ENCODE assay signal across 29 cellular contexts in genomic region chr2:241350530-241350877, GRCh38. TPM values are rescaled to one million over a fixed set of nuclear protein-coding genes. Genes with fewer than 3 reads are reported as not detected.
DNase-seq lines count a peak whose midpoint lies in the region; ATAC-seq and TF ChIP-seq lines count a peak whose summit lies in the region.
"Had no signal": no experiment of that assay in that cellular context is flagged by ENCODE, and none has a peak within 500 bp of the region (broad histone marks: within the 10 kb centered on the region; RNA-seq: fewer than 3 reads in every experiment).

No MANE protein-coding gene starts in this region.

- H3K27ac Mint-ChIP-seq in Calu3 (ENCODE audit: unreplicated experiment), result peak overlapping the region; percentile 89
- peak overlapping the region in 3 of 5 experiments; percentile 17 to 73 (median 71) for H3K27ac Mint-ChIP-seq in brain
- H3K27ac Mint-ChIP-seq: T-helper 17 cell had no signal

- H3K27ac ChIP-seq in 22Rv1, result peak overlapping the region; percentile 74; the same call in 1 of the 2 replicates
- peak overlapping the region; percentile 25 for H3K27ac ChIP-seq in muscle layer of duodenum (ENCODE audit: low read length)
- H3K27ac ChIP-seq: breast epithelium, parathyroid adenoma, PC-9, right atrium auricular region had no signal

- H3K27me3 Mint-ChIP-seq in Calu3 (ENCODE audit: unreplicated experiment) (no peaks in the 10 kb centered on the region), brain (no peaks in the 10 kb centered on the region)
- H3K27me3 Mint-ChIP-seq: stimulated activated naive CD8-positive, alpha-beta T cell treated with anti-CD3 and anti-CD28 coated beads, Interleukin-15, amount 100 ng/mL, for 72 hours; T-helper 17 cell had no signal

- DNase-seq in Calu3, result no peak
- no peak for DNase-seq in medulla oblongata (ENCODE audit: extremely low spot score)
- no peak for DNase-seq in ureter (ENCODE audit: low spot score)
- no peak for DNase-seq in COLO668 (lab: John Stamatoyannopoulos, UW; ENCODE audit: unreplicated experiment)
- DNase-seq: activated CD4-positive, alpha-beta T cell treated with anti-CD3 and anti-CD28 coated beads for 1 hour; activated naive CD4-positive, alpha-beta T cell treated with Interleukin-2 at 50 U/mL for 16 hours; activated T-cell treated with anti-CD3 and anti-CD28 coated beads, Interleukin-2, amount 50 U/mL, for 48 hours; amniotic stem cell; COR-L47; DMS79; Karpas-422; NCI-H1417; NCI-H2081; NCI-H526 treated with DMSO at 0.1 percent for 48 hours; NK-92 treated with Interleukin-12 subunit alpha and Interleukin-12 subunit beta, amount 100 ng/mL, for 24 hours; PC-9; Right ventricle myocardium superior; stimulated activated CD4-positive, alpha-beta T cell treated with anti-CD3 and anti-CD28 coated beads, Interleukin-2, amount 100 ng/mL, for 24 hours; stimulated activated naive CD8-positive, alpha-beta T cell treated with anti-CD3 and anti-CD28 coated beads, Interleukin-15, amount 100 ng/mL, for 72 hours; T-helper 17 cell had no signal

- H3K36me3 Mint-ChIP-seq in Calu3 (ENCODE audit: insufficient read depth, unreplicated experiment) (peaks cover 77% of the 10 kb centered on the region), brain (peaks cover 75% of the 10 kb centered on the region)

- TF ChIP-seq CTCF in 22Rv1 (IDR thresholded peaks at IDR 0.05) (no peak), Calu3 (IDR thresholded peaks at IDR 0.05; ENCODE audit: unreplicated experiment) (no peak), brain (conservative IDR thresholded peaks at IDR 0.05) (no peak)

- CTCF ChIA-PET in Calu3 (lab: Charles Lee), result interaction anchor here (1.1 kb wide), 1 partner anchor 42 kb away, joined by 4 read pairs; no protein-coding TSS in a partner anchor

- no peaks in the 10 kb centered on the region for H3K27me3 ChIP-seq in muscle layer of duodenum (ENCODE audit: low read depth, low read length)
- H3K27me3 ChIP-seq: breast epithelium, right atrium auricular region had no signal

- H3K9me3 Mint-ChIP-seq in Calu3 (ENCODE audit: low read depth, unreplicated experiment) (no peaks in the 10 kb centered on the region), brain (no peaks in the 10 kb centered on the region)
- H3K9me3 Mint-ChIP-seq: neural crest cell; stimulated activated naive CD8-positive, alpha-beta T cell treated with anti-CD3 and anti-CD28 coated beads, Interleukin-15, amount 100 ng/mL, for 72 hours had no signal

- no peaks in the 10 kb centered on the region for H3K9me3 ChIP-seq in muscle layer of duodenum (ENCODE audit: control insufficient read depth in 1 of 2, low read length in 2 of 2)
- H3K9me3 ChIP-seq: breast epithelium, HAP-1, right atrium auricular region had no signal

- H3K4me3 Mint-ChIP-seq in Calu3 (ENCODE audit: low read depth, unreplicated experiment), result peak overlapping the region; percentile 64
- H3K4me3 Mint-ChIP-seq in brain, result peak overlapping the region in 1 of 5 experiments; percentile 46
- H3K4me3 Mint-ChIP-seq: neural crest cell; stimulated activated naive CD8-positive, alpha-beta T cell treated with anti-CD3 and anti-CD28 coated beads, Interleukin-15, amount 100 ng/mL, for 72 hours; T-helper 17 cell had no signal

- H3K4me1 Mint-ChIP-seq in Calu3 (ENCODE audit: low read depth, unreplicated experiment) (peaks cover 48% of the 10 kb centered on the region), brain (peaks cover 6% of the 10 kb centered on the region)
- H3K4me1 Mint-ChIP-seq: stimulated activated naive CD8-positive, alpha-beta T cell treated with anti-CD3 and anti-CD28 coated beads, Interleukin-15, amount 100 ng/mL, for 72 hours had no signal

- peaks cover 60 to 74% of the 10 kb centered on the region in 2 donors for H3K36me3 ChIP-seq in muscle layer of duodenum (ENCODE audit: control insufficient read depth in 1 of 2, insufficient read depth in 2 of 2, low read length in 2 of 2)
- H3K36me3 ChIP-seq: breast epithelium had no signal

- H3K4me3 ChIP-seq in muscle layer of duodenum (ENCODE audit: low read depth in 1 of 2, low read length in 2 of 2), result no peak overlapping the region
- H3K4me3 ChIP-seq: breast epithelium, HAP-1, PC-9, right atrium auricular region had no signal

- peaks cover 0 to 3% of the 10 kb centered on the region in 2 donors for H3K4me1 ChIP-seq in muscle layer of duodenum (ENCODE audit: control insufficient read depth in 1 of 2, insufficient read depth in 2 of 2, low read length in 2 of 2)
- H3K4me1 ChIP-seq: breast epithelium had no signal

- intact Hi-C loops in Calu3 (cut with micrococcal nuclease; ENCODE audit: unreplicated experiment), result loop anchor here (5.0 kb wide), 1 partner anchor 33 kb away; the partner anchor contains the start of genes HDLBP and SEPTIN2

- no TSS peak for BruUV-seq in Calu3 (replicated peaks; lab: Mats Ljungman, UMichigan)

- ATAC-seq in GM19328 (IDR thresholded peaks at IDR 0.05; ENCODE audit: unreplicated experiment), result no peak
- ATAC-seq: stimulated activated naive CD8-positive, alpha-beta T cell treated with anti-CD3 and anti-CD28 coated beads, Interleukin-15, amount 100 ng/mL, for 72 hours; T-helper 17 cell had no signal

RNA-seq across cellular contexts. Expression of gene FARP2, which starts 5.6 kb away (rescaled TPM):
- 59.0 and 67.7 TPM in 2 replicates for total RNA-seq in Calu3 (2022)
- polyA plus RNA-seq in brain (ENCODE audit: insufficient read depth, low read depth, low replicate concordance), result 16.2 TPM
- 120 TPM for total RNA-seq in ureter

RNA-seq across cellular contexts. Expression of gene SEPTIN2, which starts 34.8 kb away (rescaled TPM):
- total RNA-seq in Calu3 (2022) (413 and 445 TPM in 2 replicates), ureter (480 TPM)
- polyA plus RNA-seq in brain (ENCODE audit: insufficient read depth, low read depth, low replicate concordance), result 266 TPM

RNA-seq across cellular contexts. Expression of gene HDLBP, which starts 35.0 kb away (rescaled TPM):
- total RNA-seq in Calu3 (2022) (429 and 493 TPM in 2 replicates), ureter (526 TPM)
- 203 TPM for polyA plus RNA-seq in brain (ENCODE audit: insufficient read depth, low read depth, low replicate concordance)
